In genomic region chr6:154682633-154683125, GRCh38 we compare ENCODE assay signal across 20 cellular contexts.
"Had no signal": no experiment of that assay in that cellular context is flagged by ENCODE, and none has a peak within 500 bp of the region (broad histone marks: within the 10 kb centered on the region; RNA-seq: fewer than 3 reads in every experiment).

No MANE protein-coding gene starts in this region.

- H3K4me1 ChIP-seq: breast epithelium, lower lobe of right lung had no signal

- H3K36me3 ChIP-seq: breast epithelium, heart right ventricle, left lung, lower lobe of right lung, spleen, tibial nerve had no signal

- DNase-seq: activated CD4-positive, alpha-beta T cell treated with anti-CD3 and anti-CD28 coated beads for 4 hours; activated CD4-positive, alpha-beta T cell treated with anti-CD3 and anti-CD28 coated beads, Interleukin-2, amount 50 U/mL, for 4 hours; activated naive CD4-positive, alpha-beta T cell; activated T-cell treated with anti-CD3 and anti-CD28 coated beads for 4 hours; activated T-cell treated with anti-CD3 and anti-CD28 coated beads, Interleukin-2, amount 50 U/mL, for 72 hours; central memory CD4-positive, alpha-beta T cell; foreskin fibroblast; heart right ventricle; kidney glomerular epithelial cell; left lung; lower lobe of right lung; mesendoderm; natural killer cell; posterior cingulate gyrus; right cardiac atrium; spleen; stimulated activated naive CD4-positive, alpha-beta T cell treated with Interleukin-2 at 50 U/mL for 16 hours; T1000 had no signal

- H3K9me3 ChIP-seq: breast epithelium, heart right ventricle, left lung, lower lobe of right lung, spleen, tibial nerve had no signal

- H3K4me3 ChIP-seq: breast epithelium, heart right ventricle, left lung, lower lobe of right lung, spleen, tibial nerve had no signal

- H3K27me3 ChIP-seq: breast epithelium, heart right ventricle, left lung, spleen, tibial nerve had no signal

- H3K27ac ChIP-seq: breast epithelium, left lung, lower lobe of right lung, tibial nerve had no signal
